In genomic region chr13:113855012-113855921, GRCh38 we compare ENCODE assay signal across 13 cellular contexts. TPM values are rescaled to one million over a fixed set of nuclear protein-coding genes. Genes with fewer than 3 reads are reported as not detected.
A peak's percentile ranks its signal among the peaks of the same experiment; 100 is the strongest.
DNase-seq lines count a peak whose midpoint lies in the region; ATAC-seq and TF ChIP-seq lines count a peak whose summit lies in the region.
"Had no signal": no experiment of that assay in that cellular context is flagged by ENCODE, and none has a peak within 500 bp of the region (broad histone marks: within the 10 kb centered on the region; RNA-seq: fewer than 3 reads in every experiment).

No MANE protein-coding gene starts in this region.

- peaks cover 10% of the 10 kb centered on the region for H3K4me1 ChIP-seq in endodermal cell (ENCODE audit: control insufficient read depth, insufficient read depth, low read length)

- no peak overlapping the region for H3K27ac ChIP-seq in endodermal cell (ENCODE audit: low read depth, low read length)
- H3K27ac ChIP-seq: HL-60 had no signal

- H3K27me3 Mint-ChIP-seq in endodermal cell (ENCODE audit: insufficient read depth), result no peaks in the 10 kb centered on the region

- no peak overlapping the region for H3K27ac Mint-ChIP-seq in endodermal cell
- H3K27ac Mint-ChIP-seq: stimulated activated naive CD8-positive, alpha-beta T cell treated with anti-CD3 and anti-CD28 coated beads, Interleukin-15, Interleukin-2, amounts not matched to agents 100 ng/mL and 50 ng/mL, for 24 hours had no signal

- H3K4me3 ChIP-seq in endodermal cell (ENCODE audit: low read length), result no peak overlapping the region

- no peaks in the 10 kb centered on the region for H3K27me3 ChIP-seq in endodermal cell (ENCODE audit: control insufficient read depth, insufficient read depth, low read length, poor library complexity, severe bottlenecking)

- H3K36me3 Mint-ChIP-seq in endodermal cell (ENCODE audit: low read depth), result no peaks in the 10 kb centered on the region

- H3K9ac ChIP-seq in endodermal cell (ENCODE audit: extremely low read depth, low read length, poor library complexity, severe bottlenecking), result no peak overlapping the region

- TF ChIP-seq CTCF in endodermal cell (conservative IDR thresholded peaks at IDR 0.05), result no peak

- H3K9me3 Mint-ChIP-seq in endodermal cell, result no peaks in the 10 kb centered on the region

- peaks cover 29% of the 10 kb centered on the region for H3K4me1 Mint-ChIP-seq in endodermal cell

- peak; percentile 54 for DNase-seq in activated effector memory CD4-positive, alpha-beta T cell treated with anti-CD3 and anti-CD28 coated beads, Interleukin-2, amount 50 U/mL, for 16 hours
- no peak for DNase-seq in activated effector memory CD4-positive, alpha-beta T cell treated with Interleukin-2 at 50 U/mL for 16 hours
- peak; percentile 24 for DNase-seq in endodermal cell
- peak; percentile 97 for DNase-seq in myocyte (ENCODE audit: low read depth)
- peak; percentile 44 for DNase-seq in ureter (ENCODE audit: low spot score)
- no peak for DNase-seq in cerebellum (ENCODE audit: low spot score)
- DNase-seq in CD1c-positive myeloid dendritic cell (ENCODE audit: extremely low spot score), result no peak
- DNase-seq: NCI-H1105, NCI-H82, T-helper 1 cell had no signal

- ATAC-seq in HG03571 (IDR thresholded peaks at IDR 0.05; ENCODE audit: unreplicated experiment), result no peak

- H3K4me3 Mint-ChIP-seq in endodermal cell, result no peak overlapping the region
- H3K4me3 Mint-ChIP-seq: stimulated activated naive CD8-positive, alpha-beta T cell treated with anti-CD3 and anti-CD28 coated beads, Interleukin-15, Interleukin-2, amounts not matched to agents 100 ng/mL and 50 ng/mL, for 24 hours had no signal

- no peaks in the 10 kb centered on the region for H3K9me3 ChIP-seq in endodermal cell (ENCODE audit: control insufficient read depth, low read length)

- peaks cover 15% of the 10 kb centered on the region for H3K36me3 ChIP-seq in endodermal cell (ENCODE audit: control insufficient read depth, insufficient read depth, low read length)

- 93% methylated on average over 31 to 33 of the region's 33 CpGs for WGBS in endodermal cell (ENCODE audit: insufficient coverage in 1 of 2, insufficient read length in 1 of 2), 2 experiments

RNA-seq across cellular contexts. Expression of gene GAS6, which starts 8.6 kb away (rescaled TPM):
- total RNA-seq in endodermal cell (10 to 100 TPM; 45.7 to 49.6 TPM), myocyte (169 and 172 TPM in 2 replicates), ureter (68.1 TPM), cerebellum (18.1 TPM)
- polyA plus RNA-seq in endodermal cell (2013, experiment 1 of 2), result 24.8 TPM
- polyA plus RNA-seq in endodermal cell (2013, experiment 2 of 2), result 23.0 TPM
- polyA plus RNA-seq in myocyte (2012), result 847 TPM

Comparison
In these comparisons a context has a peak if more than half of its experiments do, and no peak if none do; other contexts are left out.
1. DNase-seq: peak in activated effector memory CD4-positive, alpha-beta T cell treated with anti-CD3 and anti-CD28 coated beads, Interleukin-2, amount 50 U/mL, for 16 hours (single experiment), endodermal cell (single experiment), myocyte (single experiment) and ureter (single experiment); none in activated effector memory CD4-positive, alpha-beta T cell treated with Interleukin-2 at 50 U/mL for 16 hours (single experiment), cerebellum (single experiment) and CD1c-positive myeloid dendritic cell (single experiment).